ENCODE assay signal across 15 cellular contexts in genomic region chr1:227732586-227733308, GRCh38. TPM values are rescaled to one million over a fixed set of nuclear protein-coding genes. Genes with fewer than 3 reads are reported as not detected.
DNase-seq lines count a peak whose midpoint lies in the region; ATAC-seq and TF ChIP-seq lines count a peak whose summit lies in the region.
"Had no signal": no experiment of that assay in that cellular context is flagged by ENCODE, and none has a peak within 500 bp of the region (broad histone marks: within the 10 kb centered on the region; RNA-seq: fewer than 3 reads in every experiment).

No MANE protein-coding gene starts in this region.

- no peaks in the 10 kb centered on the region for H3K27me3 ChIP-seq in PC-3 (ENCODE audit: low read length)
- H3K27me3 ChIP-seq: right atrium auricular region had no signal

- POLR2A ChIA-PET in PC-3 (lab: Charles Lee; ENCODE audit: unreplicated experiment) = no interaction called here

- 0 out of 2 replicates have a peak, but pooled peaks cover 5% of the 10 kb centered on the region for H4K20me1 ChIP-seq in PC-3 (ENCODE audit: low read length)

- no peaks in the 10 kb centered on the region for H3K9me2 ChIP-seq in PC-3 (replicated peaks; ENCODE audit: low read length)

- CTCF ChIA-PET in activated naive CD4-positive, alpha-beta T cell treated with anti-CD3 and anti-CD28 coated beads for 36 hours (lab: Charles Lee) = no interaction called here
- CTCF ChIA-PET in PC-3 (lab: Charles Lee) = no interaction called here

- no peak overlapping the region for H3K9ac ChIP-seq in PC-3 (ENCODE audit: low read length)

- peaks cover 2% of the 10 kb centered on the region for H3K27me3 Mint-ChIP-seq in activated naive CD4-positive, alpha-beta T cell treated with anti-CD3 and anti-CD28 coated beads for 36 hours (ENCODE audit: low read depth)
- H3K27me3 Mint-ChIP-seq in immature natural killer cell (ENCODE audit: low read depth in 3 of 3) = peaks cover 4 to 12% (median 11%) of the 10 kb centered on the region in 3 donors

- intact Hi-C loops in activated naive CD4-positive, alpha-beta T cell treated with anti-CD3 and anti-CD28 coated beads for 36 hours (cut with micrococcal nuclease) = no loop called here
- intact Hi-C loops in PC-3 (cut with micrococcal nuclease) = no loop called here

- no peak overlapping the region for H3K27ac Mint-ChIP-seq in activated naive CD4-positive, alpha-beta T cell treated with anti-CD3 and anti-CD28 coated beads for 36 hours
- peak overlapping the region in 1 of 6 donors; percentile 12 for H3K27ac Mint-ChIP-seq in immature natural killer cell
- H3K27ac Mint-ChIP-seq in stimulated activated effector memory CD8-positive, alpha-beta T cell treated with anti-CD3 and anti-CD28 coated beads, Interleukin-12 subunit alpha, Interleukin-12 subunit beta, amount 100 ng/mL, for 72 hours = peak overlapping the region; percentile 52

- H3F3A ChIP-seq in PC-3 (ENCODE audit: low read length, unreplicated experiment) = no peaks in the 10 kb centered on the region

- ATAC-seq in PC-3 = no peak
- no peak for ATAC-seq in stimulated activated effector memory CD8-positive, alpha-beta T cell treated with anti-CD3 and anti-CD28 coated beads, Interleukin-12 subunit alpha, Interleukin-12 subunit beta, amount 100 ng/mL, for 72 hours
- ATAC-seq in HG02798 (IDR thresholded peaks at IDR 0.05; ENCODE audit: poor library complexity, unreplicated experiment) = no peak
- ATAC-seq: activated CD4-positive, CD25-positive, alpha-beta regulatory T cell treated with anti-CD3 and anti-CD28 coated beads, Interleukin-2, amount 50 U/mL, for 24 hours had no signal

- H3K9me3 Mint-ChIP-seq in activated naive CD4-positive, alpha-beta T cell treated with anti-CD3 and anti-CD28 coated beads for 36 hours = no peaks in the 10 kb centered on the region
- H3K9me3 Mint-ChIP-seq in immature natural killer cell = no peaks in the 10 kb centered on the region
- no peaks in the 10 kb centered on the region for H3K9me3 Mint-ChIP-seq in stimulated activated effector memory CD8-positive, alpha-beta T cell treated with anti-CD3 and anti-CD28 coated beads, Interleukin-12 subunit alpha, Interleukin-12 subunit beta, amount 100 ng/mL, for 72 hours

- no peaks in the 10 kb centered on the region for H3K9me3 ChIP-seq in PC-3 (ENCODE audit: low read length)
- H3K9me3 ChIP-seq: right atrium auricular region had no signal

- H3K27ac ChIP-seq in PC-3 (ENCODE audit: low read length) = no peak overlapping the region
- H3K27ac ChIP-seq: right atrium auricular region had no signal

- no peak overlapping the region for H3K4me3 ChIP-seq in PC-3 (ENCODE audit: low read length)
- H3K4me3 ChIP-seq: right atrium auricular region had no signal

- H3K4me1 Mint-ChIP-seq in activated naive CD4-positive, alpha-beta T cell treated with anti-CD3 and anti-CD28 coated beads for 36 hours (ENCODE audit: low read depth) = peaks cover 48% of the 10 kb centered on the region
- peaks cover 29 to 51% of the 10 kb centered on the region in 2 donors for H3K4me1 Mint-ChIP-seq in immature natural killer cell
- peaks cover 72% of the 10 kb centered on the region for H3K4me1 Mint-ChIP-seq in stimulated activated effector memory CD8-positive, alpha-beta T cell treated with anti-CD3 and anti-CD28 coated beads, Interleukin-12 subunit alpha, Interleukin-12 subunit beta, amount 100 ng/mL, for 72 hours

- peaks cover 22% of the 10 kb centered on the region for H3K36me3 ChIP-seq in PC-3 (ENCODE audit: low read depth, low read length)

- H2AFZ ChIP-seq in PC-3 (ENCODE audit: low read length) = no peak overlapping the region

- no TSS peak for BruUV-seq in PC-3 (replicated peaks; lab: Mats Ljungman, UMichigan)

- peak overlapping the region; percentile 36 for H3K4me3 Mint-ChIP-seq in activated naive CD4-positive, alpha-beta T cell treated with anti-CD3 and anti-CD28 coated beads for 36 hours
- H3K4me3 Mint-ChIP-seq in immature natural killer cell = peak overlapping the region in 3 of 5 donors; percentile 9 to 40 (median 26)
- H3K4me3 Mint-ChIP-seq in stimulated activated effector memory CD8-positive, alpha-beta T cell treated with anti-CD3 and anti-CD28 coated beads, Interleukin-12 subunit alpha, Interleukin-12 subunit beta, amount 100 ng/mL, for 72 hours = peak overlapping the region; percentile 92

- H3K36me3 Mint-ChIP-seq in activated naive CD4-positive, alpha-beta T cell treated with anti-CD3 and anti-CD28 coated beads for 36 hours (ENCODE audit: low read depth) = peaks cover 5% of the 10 kb centered on the region
- H3K36me3 Mint-ChIP-seq in immature natural killer cell = no peaks in the 10 kb centered on the region
- peaks cover 65% of the 10 kb centered on the region for H3K36me3 Mint-ChIP-seq in stimulated activated effector memory CD8-positive, alpha-beta T cell treated with anti-CD3 and anti-CD28 coated beads, Interleukin-12 subunit alpha, Interleukin-12 subunit beta, amount 100 ng/mL, for 72 hours

- no peak for DNase-seq in activated naive CD4-positive, alpha-beta T cell treated with anti-CD3 and anti-CD28 coated beads for 36 hours
- no peak for DNase-seq in activated naive CD4-positive, alpha-beta T cell treated with anti-CD3 and anti-CD28 coated beads, Interleukin-2, amount 50 U/mL, for 16 hours
- DNase-seq in PC-3 = no peak
- no peak for DNase-seq in immature natural killer cell
- no peak for DNase-seq in stimulated activated effector memory CD8-positive, alpha-beta T cell treated with anti-CD3 and anti-CD28 coated beads, Interleukin-12 subunit alpha, Interleukin-12 subunit beta, amount 100 ng/mL, for 72 hours (ENCODE audit: low spot score in 2 of 2)
- DNase-seq in NCI-H128 (lab: John Stamatoyannopoulos, UW; ENCODE audit: unreplicated experiment) = no peak
- DNase-seq in DMS 273 (lab: John Stamatoyannopoulos, UW; ENCODE audit: unreplicated experiment) = no peak
- DNase-seq: aorta, cortex of kidney, GF-D8, NCI-H345, substantia nigra had no signal

- peaks cover 35% of the 10 kb centered on the region for H3K4me1 ChIP-seq in PC-3 (ENCODE audit: insufficient read depth, low read length)

- peaks cover 56% of the 10 kb centered on the region for H3K79me2 ChIP-seq in PC-3 (ENCODE audit: low read length)

- peak overlapping the region; percentile 86; the same call in 1 of the 2 replicates for H3K4me2 ChIP-seq in PC-3 (ENCODE audit: low read length)

- no peak for TF ChIP-seq CTCF in PC-3 (conservative IDR thresholded peaks at IDR 0.05; ENCODE audit: low read depth, low read length)

RNA-seq across cellular contexts. Expression of gene JMJD4, which starts 2.4 kb away (rescaled TPM):
- 10 to 100 TPM; 11.3 to 11.7 TPM for total RNA-seq in activated naive CD4-positive, alpha-beta T cell treated with anti-CD3 and anti-CD28 coated beads for 36 hours
- 80.5 and 87.8 TPM in 2 replicates for total RNA-seq in PC-3 (2014; rRNA removed)
- 10 to 100 TPM; 22.3 to 25.9 (median 25.0) TPM for polyA plus RNA-seq in immature natural killer cell

RNA-seq across cellular contexts. Expression of gene SNAP47, which starts 2.5 kb away (rescaled TPM):
- total RNA-seq in activated naive CD4-positive, alpha-beta T cell treated with anti-CD3 and anti-CD28 coated beads for 36 hours = 10 to 100 TPM; 18.7 to 23.0 TPM
- total RNA-seq in PC-3 (2014; rRNA removed) = 123 and 145 TPM in 2 replicates
- polyA plus RNA-seq in immature natural killer cell = 10 to 100 TPM; 37.0 to 44.9 (median 37.7) TPM

Comparison
In these comparisons a context has a peak if more than half of its experiments do, and no peak if none do; other contexts are left out.
1. H3K4me3 Mint-ChIP-seq: peak in every context shown above with its lines; median percentile 92 in stimulated activated effector memory CD8-positive, alpha-beta T cell treated with anti-CD3 and anti-CD28 coated beads, Interleukin-12 subunit alpha, Interleukin-12 subunit beta, amount 100 ng/mL, for 72 hours; 36 in activated naive CD4-positive, alpha-beta T cell treated with anti-CD3 and anti-CD28 coated beads for 36 hours; 26 in immature natural killer cell.